10 cellular contexts compared by ENCODE assay signal in the genomic region with DNA sequence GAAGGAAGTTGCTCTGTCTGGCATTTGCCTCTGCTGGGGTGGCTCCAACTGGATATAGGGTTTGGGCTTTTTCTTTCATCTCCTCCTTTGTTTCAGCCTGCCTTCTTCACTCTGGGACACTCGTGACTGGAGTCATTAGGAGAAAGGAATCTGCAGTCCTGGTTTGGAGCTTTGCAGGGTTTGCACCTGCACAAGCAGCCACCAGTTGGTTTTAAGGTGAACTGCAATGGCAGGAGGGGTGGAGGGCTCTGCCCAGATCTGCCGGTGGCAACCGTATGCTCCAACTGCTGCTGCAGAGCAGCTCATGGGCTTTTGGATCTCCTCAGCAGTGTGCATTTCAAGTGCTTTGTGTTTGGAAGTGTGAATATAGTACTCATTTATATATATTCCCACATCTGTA.
DNase-seq lines count a peak whose midpoint lies in the region; ATAC-seq and TF ChIP-seq lines count a peak whose summit lies in the region.
"Had no signal": no experiment of that assay in that cellular context is flagged by ENCODE, and none has a peak within 500 bp of the region (broad histone marks: within the 10 kb centered on the region; RNA-seq: fewer than 3 reads in every experiment).

No MANE protein-coding gene starts in this region.

- POLR2A ChIA-PET in IMR-90 (lab: Charles Lee; ENCODE audit: unreplicated experiment) = interaction anchor here (0.6 kb wide), 1 partner anchor 177 kb away, joined by 5 read pairs; no protein-coding TSS in a partner anchor

- H3K14ac ChIP-seq in IMR-90 (replicated peaks; ENCODE audit: low read depth, low read length) = no peak overlapping the region

- WGBS in IMR-90 (ENCODE audit: extremely low coverage in 2 of 2, insufficient read length in 1 of 2), 2 experiments = no CpG with 5 or more reads among the region's 3 CpGs

- H3K4me3 ChIP-seq in IMR-90 (ENCODE audit: insufficient read depth, low read depth, low read length) (no peak overlapping the region), muscle layer of duodenum (ENCODE audit: low read depth in 1 of 2, low read length in 2 of 2) (no peak overlapping the region)

- H3K4me2 ChIP-seq in IMR-90 (ENCODE audit: low read depth, low read length) = peak overlapping the region; percentile 25; the same call in 1 of the 2 replicates

- H3K27ac ChIP-seq in IMR-90 (ENCODE audit: insufficient read depth, low read length) (no peak overlapping the region), muscle layer of duodenum (ENCODE audit: low read length) (peak overlapping the region; percentile 28)
- H3K27ac ChIP-seq: parathyroid adenoma had no signal

- H2AK5ac ChIP-seq in IMR-90 (ENCODE audit: low read depth, low read length) = no peak overlapping the region

- H3K36me3 ChIP-seq in IMR-90 (ENCODE audit: control insufficient read depth, insufficient read depth, low read length) (peaks cover 5% of the 10 kb centered on the region), muscle layer of duodenum (ENCODE audit: control insufficient read depth in 1 of 2, insufficient read depth in 2 of 2, low read length in 2 of 2) (no peaks in the 10 kb centered on the region)

- peak overlapping the region; percentile 53 for H3K4me3 Mint-ChIP-seq in activated T-helper 1 cell treated with anti-CD3 and anti-CD28 coated beads, Interleukin-12 subunit alpha, Interleukin-12 subunit beta, Interleukin-2, Interleukin-4 antibody, amounts not matched to agents 30 ng/mL and 10 ng/mL and 1 ng/mL, durations not matched to agents 14 hours and 24 hours and 36 hours

- peaks cover 36% of the 10 kb centered on the region for H3K9me1 ChIP-seq in IMR-90 (ENCODE audit: insufficient read depth, low read length)

- no peak for TF ChIP-seq RAD21 in IMR-90 (IDR thresholded peaks at IDR 0.05; ENCODE audit: low read length)

- BruUV-seq in IMR-90 (replicated peaks; lab: Mats Ljungman, UMichigan) = no TSS peak

- TF ChIP-seq POLR2A in IMR-90 (IDR thresholded peaks at IDR 0.05; ENCODE audit: low read depth, low read length) = no peak

- no peak overlapping the region for H2BK20ac ChIP-seq in IMR-90 (ENCODE audit: low read depth, low read length)

- TF ChIP-seq CTCF in IMR-90 (conservative IDR thresholded peaks at IDR 0.05; ENCODE audit: low read depth, low read length) = no peak

- intact Hi-C loops in IMR-90 (cut with micrococcal nuclease) = no loop called here
- intact Hi-C loops in activated T-helper 1 cell treated with anti-CD3 and anti-CD28 coated beads, Interleukin-12 subunit alpha, Interleukin-12 subunit beta, Interleukin-2, Interleukin-4 antibody, amounts not matched to agents 30 ng/mL and 10 ng/mL and 1 ng/mL, durations not matched to agents 14 hours and 24 hours and 36 hours (cut with micrococcal nuclease) = loop anchor here (5.0 kb wide), 2 partner anchors 545 to 1410 kb away; partner anchors contain the start of genes R3HDM1 and ZRANB3

- no peak overlapping the region for H2BK5ac ChIP-seq in IMR-90 (ENCODE audit: low read depth, low read length, poor library complexity, severe bottlenecking)

- H2BK120ac ChIP-seq in IMR-90 (ENCODE audit: low read depth, low read length) = no peak overlapping the region

- no peak overlapping the region for H4K5ac ChIP-seq in IMR-90 (ENCODE audit: low read depth, low read length)

- H4K91ac ChIP-seq in IMR-90 (ENCODE audit: insufficient read depth, low read depth, low read length) = no peak overlapping the region

- peaks cover 9% of the 10 kb centered on the region for H3K36me3 Mint-ChIP-seq in activated T-helper 1 cell treated with anti-CD3 and anti-CD28 coated beads, Interleukin-12 subunit alpha, Interleukin-12 subunit beta, Interleukin-2, Interleukin-4 antibody, amounts not matched to agents 30 ng/mL and 10 ng/mL and 1 ng/mL, durations not matched to agents 14 hours and 24 hours and 36 hours (ENCODE audit: low read depth)

- ATAC-seq in IMR-90 (ENCODE audit: low read depth) = no peak

- H3K56ac ChIP-seq in IMR-90 (ENCODE audit: extremely low read depth, insufficient read depth, low read length) = no peak overlapping the region

- H3K27me3 ChIP-seq in IMR-90 (ENCODE audit: control insufficient read depth, insufficient read depth, low read length) (no peaks in the 10 kb centered on the region), muscle layer of duodenum (ENCODE audit: low read depth, low read length) (no peaks in the 10 kb centered on the region)

- H4K8ac ChIP-seq in IMR-90 (ENCODE audit: low read depth in 2 of 2, low read length in 2 of 2) = no peak overlapping the region

- H2BK15ac ChIP-seq in IMR-90 (ENCODE audit: low read depth, low read length) = no peak overlapping the region

- no peak overlapping the region for H3K9ac ChIP-seq in IMR-90 (ENCODE audit: low read depth, low read length)
- H3K9ac ChIP-seq: parathyroid adenoma had no signal

- H3K18ac ChIP-seq in IMR-90 (ENCODE audit: low read depth, low read length) = no peak overlapping the region

- peak overlapping the region; percentile 58 for H3K23ac ChIP-seq in IMR-90 (ENCODE audit: low read depth, low read length)

- peaks cover 27% of the 10 kb centered on the region for H3K27me3 Mint-ChIP-seq in activated T-helper 1 cell treated with anti-CD3 and anti-CD28 coated beads, Interleukin-12 subunit alpha, Interleukin-12 subunit beta, Interleukin-2, Interleukin-4 antibody, amounts not matched to agents 30 ng/mL and 10 ng/mL and 1 ng/mL, durations not matched to agents 14 hours and 24 hours and 36 hours (ENCODE audit: insufficient read depth)

- no peak overlapping the region for H3K4ac ChIP-seq in IMR-90 (ENCODE audit: low read depth, low read length)

- H3K27ac Mint-ChIP-seq in activated T-helper 1 cell treated with anti-CD3 and anti-CD28 coated beads, Interleukin-12 subunit alpha, Interleukin-12 subunit beta, Interleukin-2, Interleukin-4 antibody, amounts not matched to agents 30 ng/mL and 10 ng/mL and 1 ng/mL, durations not matched to agents 14 hours and 24 hours and 36 hours = no peak overlapping the region

- H3K9me3 ChIP-seq in IMR-90 (ENCODE audit: control insufficient read depth, insufficient read depth, low read length) = no peaks in the 10 kb centered on the region
- no peaks in the 10 kb centered on the region for H3K9me3 ChIP-seq in muscle layer of duodenum (ENCODE audit: control insufficient read depth in 1 of 2, low read length in 2 of 2)

- dilution Hi-C loops in IMR-90 (cut with HindIII; ENCODE audit: low sequenced_read_pairs, unreplicated experiment) = no loop called here

- H2AK9ac ChIP-seq in IMR-90 (replicated peaks; ENCODE audit: low read depth, low read length, poor library complexity) = no peak overlapping the region

- H3K9me3 Mint-ChIP-seq in activated T-helper 1 cell treated with anti-CD3 and anti-CD28 coated beads, Interleukin-12 subunit alpha, Interleukin-12 subunit beta, Interleukin-2, Interleukin-4 antibody, amounts not matched to agents 30 ng/mL and 10 ng/mL and 1 ng/mL, durations not matched to agents 14 hours and 24 hours and 36 hours = no peaks in the 10 kb centered on the region

- peaks cover 67% of the 10 kb centered on the region for H4K20me1 ChIP-seq in IMR-90 (ENCODE audit: insufficient read depth, low read length)

- no peak overlapping the region for H2AFZ ChIP-seq in IMR-90 (replicated peaks; ENCODE audit: low read length, poor library complexity)
- H2AFZ ChIP-seq: parathyroid adenoma had no signal

- DNase-seq in NCI-H2196 (lab: John Stamatoyannopoulos, UW; ENCODE audit: unreplicated experiment) (peak; percentile 29), NCI-H2196 treated with DMSO at 0.1 percent for 48 hours (lab: John Stamatoyannopoulos, UW; ENCODE audit: unreplicated experiment) (no peak), IMR-90 (no peak), nucleus accumbens (lab: John Stamatoyannopoulos, UW) (no peak), T-helper 9 cell (no peak), NCI-H1436 (lab: John Stamatoyannopoulos, UW) (no peak)
- DNase-seq in activated T-helper 1 cell treated with anti-CD3 and anti-CD28 coated beads, Interleukin-12 subunit alpha, Interleukin-12 subunit beta, Interleukin-2, Interleukin-4 antibody, amounts not matched to agents 30 ng/mL and 10 ng/mL and 1 ng/mL, durations not matched to agents 14 hours and 24 hours and 36 hours (ENCODE audit: low spot score) = no peak
- DNase-seq: anterior cingulate cortex had no signal

- H3K4me1 ChIP-seq in IMR-90 (ENCODE audit: control insufficient read depth, insufficient read depth, low read length) (peaks cover 35% of the 10 kb centered on the region), muscle layer of duodenum (ENCODE audit: control insufficient read depth in 1 of 2, insufficient read depth in 2 of 2, low read length in 2 of 2) (peaks cover 15 to 40% of the 10 kb centered on the region in 2 donors)

- peaks cover 30 to 71% of the 10 kb centered on the region in 2 experiments for H3K79me1 ChIP-seq in IMR-90 (ENCODE audit: low read depth in 1 of 2, low read length in 2 of 2)

- peaks cover 53% of the 10 kb centered on the region for H3K4me1 Mint-ChIP-seq in activated T-helper 1 cell treated with anti-CD3 and anti-CD28 coated beads, Interleukin-12 subunit alpha, Interleukin-12 subunit beta, Interleukin-2, Interleukin-4 antibody, amounts not matched to agents 30 ng/mL and 10 ng/mL and 1 ng/mL, durations not matched to agents 14 hours and 24 hours and 36 hours (ENCODE audit: low read depth)

- in situ Hi-C loops in IMR-90 (cut with MboI; ENCODE audit: low sequenced_read_pairs) = no loop called here

- CTCF ChIA-PET in IMR-90 (lab: Yijun Ruan, JAX) = interaction anchor here (0.9 kb wide), 1 partner anchor 86 kb away, joined by 3 read pairs; no protein-coding TSS in a partner anchor

TF ChIP-seq in IMR-90, 13 proteins besides CTCF, POLR2A, EP300 and RAD21 (continues in another document):
- TF ChIP-seq CEBPB (IDR thresholded peaks at IDR 0.05; ENCODE audit: low read depth, low read length) = no peak
- no peak for TF ChIP-seq MAFK (IDR thresholded peaks at IDR 0.05; ENCODE audit: low read depth, low read length)
- TF ChIP-seq NFE2L2 (IDR thresholded peaks at IDR 0.05; ENCODE audit: low read depth, low read length) = no peak
- no peak for TF ChIP-seq RFX5 (IDR thresholded peaks at IDR 0.05; ENCODE audit: low read depth, low read length)
- TF ChIP-seq CHD1 (IDR thresholded peaks at IDR 0.05; ENCODE audit: low read depth, low read length) = no peak
- TF ChIP-seq RCOR1 (IDR thresholded peaks at IDR 0.05; ENCODE audit: insufficient replicate concordance, low read length) = no peak
- TF ChIP-seq, protein P1, sequence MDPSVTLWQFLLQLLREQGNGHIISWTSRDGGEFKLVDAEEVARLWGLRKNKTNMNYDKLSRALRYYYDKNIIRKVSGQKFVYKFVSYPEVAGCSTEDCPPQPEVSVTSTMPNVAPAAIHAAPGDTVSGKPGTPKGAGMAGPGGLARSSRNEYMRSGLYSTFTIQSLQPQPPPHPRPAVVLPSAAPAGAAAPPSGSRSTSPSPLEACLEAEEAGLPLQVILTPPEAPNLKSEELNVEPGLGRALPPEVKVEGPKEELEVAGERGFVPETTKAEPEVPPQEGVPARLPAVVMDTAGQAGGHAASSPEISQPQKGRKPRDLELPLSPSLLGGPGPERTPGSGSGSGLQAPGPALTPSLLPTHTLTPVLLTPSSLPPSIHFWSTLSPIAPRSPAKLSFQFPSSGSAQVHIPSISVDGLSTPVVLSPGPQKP (IDR thresholded peaks at IDR 0.05; ENCODE audit: borderline replicate concordance, low read depth, low read length) = no peak
- no peak for TF ChIP-seq SMC3 (IDR thresholded peaks at IDR 0.05; ENCODE audit: low read depth, low read length)
